Comparison of ENCODE assay signal across 1 cellular context in the genomic region with DNA sequence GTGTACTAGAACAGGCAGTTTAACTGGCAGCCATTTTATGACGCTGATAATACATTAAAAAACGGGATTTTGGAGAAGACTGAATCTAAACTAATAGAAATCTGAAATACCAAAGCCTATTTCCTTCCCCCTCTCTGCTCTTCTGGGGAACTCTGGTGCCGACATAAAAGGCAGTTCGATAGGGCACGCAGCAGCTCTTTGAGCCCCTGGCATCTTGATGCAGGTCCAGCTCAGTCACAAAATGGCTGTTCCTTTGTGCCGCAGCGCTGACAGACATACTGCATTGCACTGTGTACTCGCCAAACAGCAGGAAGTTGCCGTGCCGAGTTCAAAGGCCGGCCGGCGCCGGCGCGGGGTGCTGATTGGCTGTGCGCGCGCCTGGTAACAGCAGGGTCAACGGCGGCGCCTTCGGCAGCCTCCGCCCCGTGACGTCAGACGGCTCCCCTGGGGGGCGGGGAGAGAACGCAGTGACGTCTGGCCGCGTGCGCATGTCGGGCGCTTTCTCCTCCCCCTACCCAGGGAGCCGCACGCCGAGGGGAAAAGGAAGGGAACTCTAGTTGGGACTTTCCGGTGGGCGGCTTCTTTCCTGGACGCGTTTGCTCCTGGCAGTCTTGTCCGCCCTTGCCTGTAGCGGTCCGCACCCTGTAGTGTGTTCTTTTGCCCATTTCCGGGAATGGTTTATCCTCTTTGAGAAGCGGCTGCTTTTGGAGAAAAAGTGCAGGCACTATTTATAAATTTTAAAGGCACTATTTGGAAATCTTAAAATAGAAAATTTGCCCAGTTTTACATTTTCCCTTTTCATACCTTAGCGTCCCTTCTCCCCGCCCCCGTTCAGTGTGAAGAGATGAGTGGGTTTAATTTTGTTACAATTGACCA.
A peak's percentile ranks its signal among the peaks of the same experiment; 100 is the strongest.
TF ChIP-seq lines count a peak whose summit lies in the region.

No MANE protein-coding gene starts in this region.

TF ChIP-seq in HepG2, 621 proteins besides CTCF, POLR2A, EP300 and RAD21 (continued from another document):
- TF ChIP-seq TRAFD1 (CRISPR knock-in tag; IDR thresholded peaks at IDR 0.05; ENCODE audit: borderline replicate concordance) (no peak), SRSF4 (IDR thresholded peaks at IDR 0.05; ENCODE audit: low read depth, low read length, poor library complexity, severe bottlenecking) (no peak), ZBTB42 (CRISPR knock-in tag; IDR thresholded peaks at IDR 0.05) (no peak), ZNF251 (CRISPR knock-in tag; IDR thresholded peaks at IDR 0.05) (no peak), SP4 (CRISPR knock-in tag; IDR thresholded peaks at IDR 0.05) (peak; percentile 83; the same call in 1 of the 2 replicates), FOXA1 (IDR thresholded peaks at IDR 0.05) (no peak), FOXA1 (CRISPR knock-in tag; IDR thresholded peaks at IDR 0.05) (peak; percentile 85), TMF1 (CRISPR knock-in tag; IDR thresholded peaks at IDR 0.05; ENCODE audit: low read depth) (no peak), ADNP (CRISPR knock-in tag; IDR thresholded peaks at IDR 0.05) (no peak), ZSCAN30 (CRISPR knock-in tag; IDR thresholded peaks at IDR 0.05) (peak; percentile 79; the same call in 1 of the 2 replicates), PLRG1 (conservative IDR thresholded peaks at IDR 0.05) (no peak), KLF15 (CRISPR knock-in tag; IDR thresholded peaks at IDR 0.05; ENCODE audit: borderline replicate concordance) (no peak), ZNF780A (CRISPR knock-in tag; IDR thresholded peaks at IDR 0.05) (no peak), NFAT5 (CRISPR knock-in tag; IDR thresholded peaks at IDR 0.05) (0 out of 2 replicates have a peak, but pooled peaks have one; percentile 67), RXRA (CRISPR knock-in tag; IDR thresholded peaks at IDR 0.05) (peak; percentile 93), ZSCAN20 (CRISPR knock-in tag; IDR thresholded peaks at IDR 0.05; ENCODE audit: borderline replicate concordance) (no peak)
- TF ChIP-seq, protein P1, sequence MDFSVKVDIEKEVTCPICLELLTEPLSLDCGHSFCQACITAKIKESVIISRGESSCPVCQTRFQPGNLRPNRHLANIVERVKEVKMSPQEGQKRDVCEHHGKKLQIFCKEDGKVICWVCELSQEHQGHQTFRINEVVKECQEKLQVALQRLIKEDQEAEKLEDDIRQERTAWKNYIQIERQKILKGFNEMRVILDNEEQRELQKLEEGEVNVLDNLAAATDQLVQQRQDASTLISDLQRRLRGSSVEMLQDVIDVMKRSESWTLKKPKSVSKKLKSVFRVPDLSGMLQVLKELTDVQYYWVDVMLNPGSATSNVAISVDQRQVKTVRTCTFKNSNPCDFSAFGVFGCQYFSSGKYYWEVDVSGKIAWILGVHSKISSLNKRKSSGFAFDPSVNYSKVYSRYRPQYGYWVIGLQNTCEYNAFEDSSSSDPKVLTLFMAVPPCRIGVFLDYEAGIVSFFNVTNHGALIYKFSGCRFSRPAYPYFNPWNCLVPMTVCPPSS (IDR thresholded peaks at IDR 0.05) = no peak
TF ChIP-seq in HepG2: peak in this region for 347.
